32 cellular contexts compared by ENCODE assay signal in genomic region chr11:88340366-88340930, GRCh38. TPM values are rescaled to one million over a fixed set of nuclear protein-coding genes. Genes with fewer than 3 reads are reported as not detected.
DNase-seq lines count a peak whose midpoint lies in the region; ATAC-seq, FAIRE-seq and TF ChIP-seq lines count a peak whose summit lies in the region.
"Had no signal": no experiment of that assay in that cellular context is flagged by ENCODE, and none has a peak within 500 bp of the region (broad histone marks: within the 10 kb centered on the region; RNA-seq: fewer than 3 reads in every experiment).

No MANE protein-coding gene starts in this region.

- CTCF ChIA-PET in MCF 10A (lab: Yijun Ruan, JAX), result interaction anchor here (0.8 kb wide), 1 partner anchor 13 kb away, joined by 3 read pairs; no protein-coding TSS in a partner anchor

- POLR2A ChIA-PET in MCF 10A (lab: Yijun Ruan, JAX), result interaction anchor here (1.2 kb wide), 1 partner anchor 11 kb away, joined by 3 read pairs; no protein-coding TSS in a partner anchor

- no peak overlapping the region for H3K9ac ChIP-seq in astrocyte (ENCODE audit: low read length)

- H3K27me3 ChIP-seq in breast epithelium (no peaks in the 10 kb centered on the region), astrocyte (ENCODE audit: insufficient read depth, low read length) (no peaks in the 10 kb centered on the region)
- H3K27me3 ChIP-seq: colonic mucosa, heart left ventricle, ovary, Peyer's patch, upper lobe of right lung had no signal

- peaks cover 31% of the 10 kb centered on the region for H3K4me1 Mint-ChIP-seq in MCF 10A (ENCODE audit: insufficient read depth, unreplicated experiment)
- peaks cover 5% of the 10 kb centered on the region for H3K4me1 Mint-ChIP-seq in astrocyte (ENCODE audit: low read depth, unreplicated experiment)

- H3K27ac Mint-ChIP-seq in MCF 10A (ENCODE audit: low read depth, unreplicated experiment) (peak overlapping the region; percentile 46), astrocyte (ENCODE audit: unreplicated experiment) (no peak overlapping the region)
- H3K27ac Mint-ChIP-seq: activated CD4-positive, alpha-beta memory T cell treated with anti-CD3 and anti-CD28 coated beads, Interleukin-2, amount 10 ng/mL, durations not matched to agents 7 days and 5 days; activated T-helper 2 cell treated with anti-CD3 and anti-CD28 coated beads, Interferon-gamma antibody, Interleukin-2, Interleukin-4, amounts not matched to agents 10 μg/mL and 5 μg/mL and 100 μg/mL, durations not matched to agents 14 hours and 24 hours and 36 hours; endodermal cell; H9; T-helper 2 cell treated with Interferon-gamma antibody and Interleukin-4, amounts not matched to agents 5 μg/mL and 100 μg/mL, for 36 hours had no signal

- H3K4me3 ChIP-seq in breast epithelium (no peak overlapping the region), astrocyte (ENCODE audit: insufficient read depth, low read depth, low read length) (no peak overlapping the region), fibroblast of the aortic adventitia (ENCODE audit: low read depth, low read length) (no peak overlapping the region)
- H3K4me3 ChIP-seq: colonic mucosa, heart left ventricle, lower lobe of right lung, ovary, Peyer's patch, skin epidermis, upper lobe of right lung had no signal

- no peaks in the 10 kb centered on the region for H3K36me3 Mint-ChIP-seq in MCF 10A (ENCODE audit: insufficient read depth, unreplicated experiment)
- H3K36me3 Mint-ChIP-seq in astrocyte (ENCODE audit: low read depth, unreplicated experiment), result no peaks in the 10 kb centered on the region
- H3K36me3 Mint-ChIP-seq: activated naive CD4-positive, alpha-beta T cell treated with anti-CD3 and anti-CD28 coated beads, Interleukin-2, amount 50 U/mL, for 24 hours had no signal

- H3K36me3 ChIP-seq in breast epithelium (no peaks in the 10 kb centered on the region), astrocyte (ENCODE audit: insufficient read depth, low read length) (no peaks in the 10 kb centered on the region)
- H3K36me3 ChIP-seq: colonic mucosa, heart left ventricle, lower lobe of right lung, ovary, Peyer's patch, upper lobe of right lung had no signal

- H3K27ac ChIP-seq in breast epithelium (no peak overlapping the region), astrocyte (ENCODE audit: low read depth, low read length) (no peak overlapping the region)
- H3K27ac ChIP-seq: colonic mucosa, heart left ventricle, lower lobe of right lung, ovary, Peyer's patch, skin epidermis, upper lobe of right lung had no signal

- H3K4me1 ChIP-seq in breast epithelium (no peaks in the 10 kb centered on the region), astrocyte (ENCODE audit: insufficient read depth, low read length) (peaks cover 12% of the 10 kb centered on the region)
- H3K4me1 ChIP-seq: colonic mucosa had no signal

- H4K20me1 ChIP-seq in astrocyte (ENCODE audit: insufficient read depth, low read length), result peaks cover 2% of the 10 kb centered on the region

- H3K9me3 ChIP-seq in breast epithelium (no peaks in the 10 kb centered on the region), astrocyte (ENCODE audit: insufficient read depth, low read depth, low read length) (no peaks in the 10 kb centered on the region)
- H3K9me3 ChIP-seq: colonic mucosa, heart left ventricle, lower lobe of right lung, ovary, Peyer's patch, upper lobe of right lung had no signal

- H3K9me3 Mint-ChIP-seq in MCF 10A (ENCODE audit: unreplicated experiment) (no peaks in the 10 kb centered on the region), astrocyte (ENCODE audit: unreplicated experiment) (no peaks in the 10 kb centered on the region)
- H3K9me3 Mint-ChIP-seq: activated naive CD4-positive, alpha-beta T cell treated with anti-CD3 and anti-CD28 coated beads, Interleukin-2, amount 50 U/mL, for 24 hours; activated T-helper 2 cell treated with anti-CD3 and anti-CD28 coated beads, Interferon-gamma antibody, Interleukin-2, Interleukin-4, amounts not matched to agents 10 μg/mL and 5 μg/mL and 100 μg/mL, durations not matched to agents 14 hours and 24 hours and 36 hours; endodermal cell; H9; T-helper 2 cell treated with Interferon-gamma antibody and Interleukin-4, amounts not matched to agents 5 μg/mL and 100 μg/mL, for 36 hours had no signal

- no peak overlapping the region for H2AFZ ChIP-seq in astrocyte (ENCODE audit: low read depth, low read length)

- peak overlapping the region; percentile 22 for H3K4me2 ChIP-seq in astrocyte (ENCODE audit: low read length)

- TF ChIP-seq POLR2A in breast epithelium (IDR thresholded peaks at IDR 0.05), result no peak

- ATAC-seq in HG02981 (IDR thresholded peaks at IDR 0.05; ENCODE audit: unreplicated experiment) (no peak), HG03521 (IDR thresholded peaks at IDR 0.05; ENCODE audit: unreplicated experiment) (no peak)
- ATAC-seq: heart left ventricle, lower lobe of right lung, upper lobe of right lung had no signal

- no peaks in the 10 kb centered on the region for H3K27me3 Mint-ChIP-seq in MCF 10A (ENCODE audit: insufficient read depth, unreplicated experiment)
- no peaks in the 10 kb centered on the region for H3K27me3 Mint-ChIP-seq in astrocyte (ENCODE audit: low read depth, unreplicated experiment)
- H3K27me3 Mint-ChIP-seq: activated CD4-positive, alpha-beta memory T cell treated with anti-CD3 and anti-CD28 coated beads, Interleukin-2, amount 10 ng/mL, durations not matched to agents 7 days and 5 days; activated naive CD4-positive, alpha-beta T cell treated with anti-CD3 and anti-CD28 coated beads, Interleukin-2, amount 50 U/mL, for 24 hours had no signal

- DNase-seq in MCF 10A (ENCODE audit: unreplicated experiment), result no peak
- no peak for DNase-seq in breast epithelium (ENCODE audit: low spot score in 2 of 2)
- peak; percentile 67 for DNase-seq in astrocyte (ENCODE audit: low read depth)
- peak; percentile 49 for DNase-seq in fibroblast of the aortic adventitia (ENCODE audit: low read depth)
- DNase-seq in GM13976 (ENCODE audit: low spot score), result no peak
- no peak for DNase-seq in amygdala (lab: John Stamatoyannopoulos, UW)
- DNase-seq: 8988T; activated CD4-positive, alpha-beta memory T cell treated with anti-CD3 and anti-CD28 coated beads, Interleukin-2, amount 10 ng/mL, durations not matched to agents 7 days and 5 days; activated CD4-positive, alpha-beta T cell treated with anti-CD3 and anti-CD28 coated beads for 1 hour; amniotic stem cell; colonic mucosa; DMS153; endodermal cell; foreskin melanocyte; H9; heart left ventricle; lower lobe of right lung; NCI-H1048; NCI-H446 treated with DMSO at 0.1 percent for 48 hours; NCI-H774; ovary; Peyer's patch; SHP77 treated with DMSO at 0.1 percent for 48 hours; stimulated activated naive CD4-positive, alpha-beta T cell; upper lobe of right lung had no signal

- no TSS peak for BruUV-seq in MCF 10A (replicated peaks; lab: Mats Ljungman, UMichigan)

- TF ChIP-seq CTCF in MCF 10A (IDR thresholded peaks at IDR 0.05; ENCODE audit: unreplicated experiment), result no peak
- TF ChIP-seq CTCF in breast epithelium (IDR thresholded peaks at IDR 0.05), result no peak
- no peak for TF ChIP-seq CTCF in astrocyte (IDR thresholded peaks at IDR 0.05; ENCODE audit: insufficient read depth, low read depth, low read length)
- no peak for TF ChIP-seq CTCF in fibroblast of the aortic adventitia (IDR thresholded peaks at IDR 0.05; ENCODE audit: insufficient read depth, low read length)
- TF ChIP-seq CTCF in GM13976 (IDR thresholded peaks at IDR 0.05; ENCODE audit: borderline replicate concordance, control extremely low read depth, extremely low read depth, insufficient read depth, missing control alignments), result no peak

- peaks cover 19% of the 10 kb centered on the region for H3K79me2 ChIP-seq in astrocyte (ENCODE audit: insufficient read depth, low read length)

- in situ Hi-C loops in GM13976 (cut with MboI; ENCODE audit: low sequenced_read_pairs, unreplicated experiment), result no loop called here

- FAIRE-seq in astrocyte (lab: Jason Lieb, UNC), result no peak
- FAIRE-seq: bronchial epithelial cell had no signal

- H3K4me3 Mint-ChIP-seq in MCF 10A (ENCODE audit: unreplicated experiment) (no peak overlapping the region), astrocyte (ENCODE audit: unreplicated experiment) (no peak overlapping the region)
- H3K4me3 Mint-ChIP-seq: activated CD4-positive, alpha-beta memory T cell treated with anti-CD3 and anti-CD28 coated beads, Interleukin-2, amount 10 ng/mL, durations not matched to agents 7 days and 5 days; activated naive CD4-positive, alpha-beta T cell treated with anti-CD3 and anti-CD28 coated beads, Interleukin-2, amount 50 U/mL, for 24 hours; endodermal cell; H9; T-helper 2 cell treated with Interferon-gamma antibody and Interleukin-4, amounts not matched to agents 5 μg/mL and 100 μg/mL, for 36 hours had no signal

- intact Hi-C loops in MCF 10A (cut with micrococcal nuclease) (no loop called here), breast epithelium (cut with DNase I; ENCODE audit: low total_unique reads) (no loop called here)

RNA-seq across cellular contexts. Expression of gene CTSC, which starts 2.9 kb away (rescaled TPM):
- total RNA-seq in MCF 10A (2022) (79.1 and 103 TPM in 2 replicates), breast epithelium (100 to 1,000 TPM in 1 of 3 donors, 10 to 100 TPM in 2; 56.0 to 103 (median 64.1) TPM), astrocyte (160 and 195 TPM in 2 replicates), fibroblast of the aortic adventitia (ENCODE audit: low replicate concordance) (20.5 and 69.1 TPM in 2 replicates)

Comparison
In these comparisons a context has a peak if more than half of its experiments do, and no peak if none do; other contexts are left out.
1. DNase-seq: peak in astrocyte (single experiment) and fibroblast of the aortic adventitia (single experiment); none in MCF 10A (single experiment), breast epithelium (0 of 2), GM13976 (single experiment) and amygdala (0 of 56).